ENCODE assay signal across 9 cellular contexts in genomic region chr10:124534231-124534798, GRCh38.
DNase-seq lines count a peak whose midpoint lies in the region; ATAC-seq and TF ChIP-seq lines count a peak whose summit lies in the region.
"Had no signal": no experiment of that assay in that cellular context is flagged by ENCODE, and none has a peak within 500 bp of the region (broad histone marks: within the 10 kb centered on the region; RNA-seq: fewer than 3 reads in every experiment).

No MANE protein-coding gene starts in this region.

- H3K36me3 ChIP-seq in neutrophil: no peaks in the 10 kb centered on the region

- DNase-seq in GM12864 (ENCODE audit: low read depth) (no peak), NOMO-1 treated with DMSO at 0.1 percent for 48 hours (lab: John Stamatoyannopoulos, UW; ENCODE audit: unreplicated experiment) (peak; percentile 75), fibroblast of pulmonary artery (ENCODE audit: low read depth) (peak; percentile 32), DMS53 (lab: John Stamatoyannopoulos, UW) (no peak), HUDEP-2 (lab: John Stamatoyannopoulos, UW; ENCODE audit: unreplicated experiment in 76 of 76) (no peak)
- DNase-seq in central memory CD4-positive, alpha-beta T cell: no peak
- DNase-seq: NCI-H1436 treated with DMSO at 0.1 percent for 48 hours had no signal

- H3K27me3 ChIP-seq in neutrophil: no peaks in the 10 kb centered on the region

- H3K4me3 ChIP-seq in GM12864 (ENCODE audit: low read depth, low read length) (no peak overlapping the region), fibroblast of pulmonary artery (replicated peaks; ENCODE audit: low read depth, low read length) (no peak overlapping the region), neutrophil (ENCODE audit: low read depth in 1 of 2, low read length in 1 of 2) (peak overlapping the region; percentile 42 to 50)

- peak; percentile 55 for TF ChIP-seq CTCF in GM12864 (IDR thresholded peaks at IDR 0.05; ENCODE audit: low read depth, low read length, missing control alignments)
- peak; percentile 30 for TF ChIP-seq CTCF in fibroblast of pulmonary artery (IDR thresholded peaks at IDR 0.05; ENCODE audit: low read length, missing control alignments)
- no peak for TF ChIP-seq CTCF in neutrophil (IDR thresholded peaks at IDR 0.05)

- H3K27ac ChIP-seq in neutrophil: peak overlapping the region; percentile 75

- H3K4me1 ChIP-seq in neutrophil (ENCODE audit: control insufficient read depth in 1 of 2, insufficient read depth in 1 of 2, low read depth in 1 of 2, low read length in 1 of 2): peaks cover 29 to 30% of the 10 kb centered on the region in 2 experiments

- H3K9me3 ChIP-seq in neutrophil: no peaks in the 10 kb centered on the region

- no peak for ATAC-seq in GM18519 (IDR thresholded peaks at IDR 0.05; ENCODE audit: low FRiP score, unreplicated experiment)

Comparison
In these comparisons a context has a peak if more than half of its experiments do, and no peak if none do; other contexts are left out.
1. DNase-seq: peak in NOMO-1 treated with DMSO at 0.1 percent for 48 hours (single experiment) and fibroblast of pulmonary artery (single experiment); none in GM12864 (single experiment), DMS53 (single experiment), HUDEP-2 (0 of 76) and central memory CD4-positive, alpha-beta T cell (single experiment).
2. H3K4me3 ChIP-seq: peak in neutrophil (2 of 2); none in GM12864 (single experiment) and fibroblast of pulmonary artery (single experiment).